Comparison of ENCODE assay signal across 8 cellular contexts in genomic region chr4:86223472-86223871, GRCh38.
DNase-seq lines count a peak whose midpoint lies in the region; ATAC-seq and TF ChIP-seq lines count a peak whose summit lies in the region.

No MANE protein-coding gene starts in this region.

- H3F3A ChIP-seq in DOHH2 (ENCODE audit: control insufficient read depth, insufficient read depth) = no peaks in the 10 kb centered on the region

- no peaks in the 10 kb centered on the region for H3K9me2 ChIP-seq in DOHH2 (replicated peaks; ENCODE audit: control insufficient read depth, low read length)

- TF ChIP-seq CTCF in DOHH2 (IDR thresholded peaks at IDR 0.05; ENCODE audit: low read depth, low read length, poor library complexity, severe bottlenecking) (peak; percentile 83), LNCAP (IDR thresholded peaks at IDR 0.05) (peak; percentile 65), epithelial cell of esophagus (IDR thresholded peaks at IDR 0.05; ENCODE audit: insufficient read depth, low read depth, low read length, missing control alignments) (peak; percentile 72), testis (IDR thresholded peaks at IDR 0.05) (peak in 1 of 3 experiments; percentile 22)

- H3K4me2 ChIP-seq in DOHH2 (ENCODE audit: low read length) = no peak overlapping the region

- H3K36me3 ChIP-seq in DOHH2 (ENCODE audit: control insufficient read depth, low read length) (peaks cover 21% of the 10 kb centered on the region), testis (ENCODE audit: low read depth, missing control alignments) (no peaks in the 10 kb centered on the region)

- peak; percentile 47 for ATAC-seq in GM21528 (IDR thresholded peaks at IDR 0.05; ENCODE audit: low FRiP score, unreplicated experiment)

- peaks cover 50% of the 10 kb centered on the region for H3K79me2 ChIP-seq in DOHH2 (ENCODE audit: control insufficient read depth, low read length)

- no peaks in the 10 kb centered on the region for H3K27me3 ChIP-seq in DOHH2 (ENCODE audit: control insufficient read depth, low read length)
- H3K27me3 ChIP-seq in testis = no peaks in the 10 kb centered on the region

- DNase-seq in epithelial cell of esophagus (ENCODE audit: low read depth) (peak; percentile 52), NCI-H2196 (lab: John Stamatoyannopoulos, UW; ENCODE audit: unreplicated experiment) (no peak), cortex of kidney (lab: John Stamatoyannopoulos, UW) (no peak), testis (no peak), GOT3 (lab: John Stamatoyannopoulos, UW) (no peak)

- H3K9me3 ChIP-seq in DOHH2 (ENCODE audit: control insufficient read depth, insufficient read depth, low read length) (no peaks in the 10 kb centered on the region), testis (no peaks in the 10 kb centered on the region)

- no peaks in the 10 kb centered on the region for H4K20me1 ChIP-seq in DOHH2 (ENCODE audit: control insufficient read depth, insufficient read depth, low read depth, low read length)

- H3K27ac ChIP-seq in DOHH2 (ENCODE audit: low read depth, low read length) (no peak overlapping the region), testis (no peak overlapping the region)

- intact Hi-C loops in testis (cut with DNase I; ENCODE audit: low total_unique reads) = no loop called here

- WGBS in testis, 2 donors = 78 to 87% methylated on average over 3 of the region's 3 CpGs

- H3K4me3 ChIP-seq in DOHH2 (ENCODE audit: low read length) (no peak overlapping the region), epithelial cell of esophagus (ENCODE audit: low read length) (no peak overlapping the region), testis (no peak overlapping the region)

- H3K4me1 ChIP-seq in DOHH2 (ENCODE audit: control insufficient read depth, low read length) (peaks cover 10% of the 10 kb centered on the region), testis (no peaks in the 10 kb centered on the region)

- TF ChIP-seq POLR2A in testis (IDR thresholded peaks at IDR 0.05) = no peak
